20 cellular contexts compared by ENCODE assay signal in genomic region chr13:114125589-114125988, GRCh38. TPM values are rescaled to one million over a fixed set of nuclear protein-coding genes. Genes with fewer than 3 reads are reported as not detected.
DNase-seq lines count a peak whose midpoint lies in the region; ATAC-seq and TF ChIP-seq lines count a peak whose summit lies in the region.
"Had no signal": no experiment of that assay in that cellular context is flagged by ENCODE, and none has a peak within 500 bp of the region (broad histone marks: within the 10 kb centered on the region; RNA-seq: fewer than 3 reads in every experiment).

No MANE protein-coding gene starts in this region.

- no peak overlapping the region for H3K9ac ChIP-seq in PC-3 (ENCODE audit: low read length)

- no peaks in the 10 kb centered on the region for H3K27me3 Mint-ChIP-seq in dendritic cell treated with granulocyte-macrophage colony-stimulating factor and Interleukin-4, amounts not matched to agents 40 ng/mL and 50 ng/mL, for 4 days

- H3K27me3 ChIP-seq in aorta (ENCODE audit: control insufficient read depth in 1 of 2, insufficient read depth in 2 of 2, low read length in 1 of 2) = no peaks in the 10 kb centered on the region
- H3K27me3 ChIP-seq in PC-3 (ENCODE audit: low read length) = no peaks in the 10 kb centered on the region
- H3K27me3 ChIP-seq: esophagus muscularis mucosa had no signal

- CTCF ChIA-PET in RWPE1 (lab: Yijun Ruan, JAX) = no interaction called here
- CTCF ChIA-PET in PC-3 (lab: Charles Lee) = no interaction called here

- H3K36me3 ChIP-seq in aorta (ENCODE audit: control insufficient read depth in 1 of 2, insufficient read depth in 2 of 2, low read length in 1 of 2) = no peaks in the 10 kb centered on the region
- H3K36me3 ChIP-seq in PC-3 (ENCODE audit: low read depth, low read length) = no peaks in the 10 kb centered on the region
- H3K36me3 ChIP-seq: esophagus muscularis mucosa, left lung had no signal

- H2AFZ ChIP-seq in PC-3 (ENCODE audit: low read length) = no peak overlapping the region

- H3K9me2 ChIP-seq in PC-3 (replicated peaks; ENCODE audit: low read length) = no peaks in the 10 kb centered on the region

- WGBS in aorta, 2 donors = 95 to 96% methylated on average over 16 to 18 of the region's 19 CpGs

- no peaks in the 10 kb centered on the region for H3K9me3 Mint-ChIP-seq in dendritic cell treated with granulocyte-macrophage colony-stimulating factor and Interleukin-4, amounts not matched to agents 40 ng/mL and 50 ng/mL, for 4 days

- H3K4me3 Mint-ChIP-seq in dendritic cell treated with granulocyte-macrophage colony-stimulating factor and Interleukin-4, amounts not matched to agents 40 ng/mL and 50 ng/mL, for 4 days = no peak overlapping the region

- no peak overlapping the region for H3K4me2 ChIP-seq in PC-3 (ENCODE audit: low read length)

- no peak for TF ChIP-seq CTCF in RWPE1 (conservative IDR thresholded peaks at IDR 0.05; ENCODE audit: low read depth)
- TF ChIP-seq CTCF in PC-3 (conservative IDR thresholded peaks at IDR 0.05; ENCODE audit: low read depth, low read length) = no peak

- H3K27ac Mint-ChIP-seq in dendritic cell treated with granulocyte-macrophage colony-stimulating factor and Interleukin-4, amounts not matched to agents 40 ng/mL and 50 ng/mL, for 4 days = peak overlapping the region; percentile 41

- intact Hi-C loops in Right ventricle myocardium inferior (cut with DNase I) (no loop called here), left ventricle myocardium superior (cut with micrococcal nuclease) (no loop called here), aorta (cut with DNase I) (no loop called here), PC-3 (cut with micrococcal nuclease) (no loop called here)
- intact Hi-C loops in dendritic cell treated with granulocyte-macrophage colony-stimulating factor and Interleukin-4, amounts not matched to agents 40 ng/mL and 50 ng/mL, for 4 days (cut with micrococcal nuclease) = no loop called here

- H3K36me3 Mint-ChIP-seq in dendritic cell treated with granulocyte-macrophage colony-stimulating factor and Interleukin-4, amounts not matched to agents 40 ng/mL and 50 ng/mL, for 4 days (ENCODE audit: low read depth) = peaks cover 23% of the 10 kb centered on the region

- peaks cover 4% of the 10 kb centered on the region for H3F3A ChIP-seq in PC-3 (ENCODE audit: low read length, unreplicated experiment)

- no peaks in the 10 kb centered on the region for H4K20me1 ChIP-seq in PC-3 (ENCODE audit: low read length)

- H3K27ac ChIP-seq in RWPE1 = peak overlapping the region; percentile 73
- H3K27ac ChIP-seq in aorta (ENCODE audit: low read depth in 1 of 2, low read length in 2 of 2) = no peak overlapping the region
- no peak overlapping the region for H3K27ac ChIP-seq in PC-3 (ENCODE audit: low read length)
- H3K27ac ChIP-seq: esophagus muscularis mucosa, left lung had no signal

- peak; percentile 46 for DNase-seq in Right ventricle myocardium inferior (ENCODE audit: missing footprints)
- no peak for DNase-seq in left ventricle myocardium superior
- no peak for DNase-seq in RWPE1 (ENCODE audit: low spot score)
- peak; percentile 27 to 70 for DNase-seq in aorta
- no peak for DNase-seq in DMS53 (lab: John Stamatoyannopoulos, UW)
- DNase-seq in PC-3 = no peak
- DNase-seq: Karpas-422, NCI-H1092, NCI-H2081 treated with DMSO at 0.1 percent for 48 hours, right cardiac atrium, SHP77 had no signal

- H3K9me3 ChIP-seq in aorta (ENCODE audit: control insufficient read depth, low read length) = no peaks in the 10 kb centered on the region
- no peaks in the 10 kb centered on the region for H3K9me3 ChIP-seq in PC-3 (ENCODE audit: low read length)
- H3K9me3 ChIP-seq: esophagus muscularis mucosa, left lung had no signal

- peaks cover 98% of the 10 kb centered on the region for H3K4me1 Mint-ChIP-seq in dendritic cell treated with granulocyte-macrophage colony-stimulating factor and Interleukin-4, amounts not matched to agents 40 ng/mL and 50 ng/mL, for 4 days (ENCODE audit: low read depth)

- H3K4me3 ChIP-seq in aorta (ENCODE audit: low read length in 2 of 2) (no peak overlapping the region), PC-3 (ENCODE audit: low read length) (no peak overlapping the region)
- H3K4me3 ChIP-seq: esophagus muscularis mucosa, left lung had no signal

- peaks cover 88% of the 10 kb centered on the region for H3K79me2 ChIP-seq in PC-3 (ENCODE audit: low read length)

- H3K4me1 ChIP-seq in aorta (ENCODE audit: control insufficient read depth in 1 of 2, insufficient read depth in 2 of 2, low read length in 2 of 2) (no peaks in the 10 kb centered on the region), PC-3 (ENCODE audit: insufficient read depth, low read length) (peaks cover 20% of the 10 kb centered on the region)

- POLR2A ChIA-PET in RWPE1 (lab: Yijun Ruan, JAX; ENCODE audit: low non-redundant PET) = no interaction called here
- POLR2A ChIA-PET in PC-3 (lab: Charles Lee; ENCODE audit: unreplicated experiment) = no interaction called here

- ATAC-seq in Right ventricle myocardium inferior (no peak), left ventricle myocardium superior (no peak), aorta (ENCODE audit: low FRiP score) (no peak), PC-3 (no peak), HG03175 (IDR thresholded peaks at IDR 0.05; ENCODE audit: unreplicated experiment) (no peak)
- ATAC-seq: left lung, right cardiac atrium had no signal

- BruUV-seq in PC-3 (replicated peaks; lab: Mats Ljungman, UMichigan) = no TSS peak

RNA-seq across cellular contexts. Expression of gene RASA3, which starts 6.8 kb away (rescaled TPM):
- 12.7 TPM for total RNA-seq in Right ventricle myocardium inferior
- total RNA-seq in left ventricle myocardium superior = 12.3 TPM
- 10 to 100 TPM; 34.8 to 42.3 TPM for total RNA-seq in aorta
- 10 to 100 TPM in 1 of 2 donors, 1 to 10 TPM in 1; 8.1 to 23.0 TPM for polyA plus RNA-seq in aorta
- 9.1 and 9.4 TPM in 2 replicates for total RNA-seq in PC-3 (2014; rRNA removed)

RNA-seq across cellular contexts. Expression of gene CFAP97D2, which starts 53.5 kb away (rescaled TPM):
- total RNA-seq in Right ventricle myocardium inferior (not detected), left ventricle myocardium superior (not detected), aorta (not detected), PC-3 (2014; rRNA removed) (not detected in 2 replicates)
- not detected for polyA plus RNA-seq in aorta
- total RNA-seq: esophagus muscularis mucosa, HT-29, mucosa of gallbladder, NCI-H460, omental fat pad, right cardiac atrium, ureter had no signal
- polyA plus RNA-seq: right cardiac atrium had no signal

Comparison
In these comparisons a context has a peak if more than half of its experiments do, and no peak if none do; other contexts are left out.
1. DNase-seq: peak in Right ventricle myocardium inferior (single experiment) and aorta (2 of 2); none in left ventricle myocardium superior (single experiment), RWPE1 (single experiment), DMS53 (single experiment) and PC-3 (single experiment).